ENCODE assay signal across 1 cellular context in the genomic region with DNA sequence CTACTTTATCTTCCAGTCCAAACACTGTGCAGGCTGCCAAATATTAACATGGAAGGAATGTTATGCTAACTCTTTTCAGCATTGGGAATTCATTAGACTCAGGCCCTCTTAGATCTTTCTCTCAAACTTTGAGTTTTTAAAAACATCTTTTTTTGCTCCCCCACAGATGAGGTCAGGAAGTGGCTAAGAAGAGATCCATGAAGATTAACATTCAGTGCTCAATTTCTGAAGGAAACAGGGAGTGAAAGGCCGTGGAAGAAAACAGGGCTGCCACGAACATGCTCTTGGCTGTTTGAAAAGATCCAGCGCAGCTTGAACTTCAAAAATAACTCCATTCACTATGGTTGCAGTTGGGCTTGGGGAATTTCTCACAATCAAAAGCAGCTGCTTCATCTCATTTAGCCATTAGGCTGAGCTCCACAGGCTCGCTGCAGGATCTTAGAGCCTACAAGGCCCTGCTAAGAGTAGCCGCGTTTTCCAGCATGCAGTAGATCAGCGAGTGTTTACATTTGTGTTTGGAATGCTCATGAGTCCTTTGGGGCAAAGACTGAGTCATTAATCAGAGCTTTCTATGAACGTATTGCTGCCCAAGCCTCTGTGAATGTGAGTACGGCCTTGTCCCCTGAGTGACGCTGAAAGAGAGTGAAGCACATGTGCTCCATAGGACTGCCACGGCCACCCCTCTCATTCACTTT.
TF ChIP-seq lines count a peak whose summit lies in the region.

No MANE protein-coding gene starts in this region.

TF ChIP-seq in HepG2, 621 proteins besides CTCF, POLR2A, EP300 and RAD21 (continued from another document and continues in another):
- TF ChIP-seq, protein P1, sequence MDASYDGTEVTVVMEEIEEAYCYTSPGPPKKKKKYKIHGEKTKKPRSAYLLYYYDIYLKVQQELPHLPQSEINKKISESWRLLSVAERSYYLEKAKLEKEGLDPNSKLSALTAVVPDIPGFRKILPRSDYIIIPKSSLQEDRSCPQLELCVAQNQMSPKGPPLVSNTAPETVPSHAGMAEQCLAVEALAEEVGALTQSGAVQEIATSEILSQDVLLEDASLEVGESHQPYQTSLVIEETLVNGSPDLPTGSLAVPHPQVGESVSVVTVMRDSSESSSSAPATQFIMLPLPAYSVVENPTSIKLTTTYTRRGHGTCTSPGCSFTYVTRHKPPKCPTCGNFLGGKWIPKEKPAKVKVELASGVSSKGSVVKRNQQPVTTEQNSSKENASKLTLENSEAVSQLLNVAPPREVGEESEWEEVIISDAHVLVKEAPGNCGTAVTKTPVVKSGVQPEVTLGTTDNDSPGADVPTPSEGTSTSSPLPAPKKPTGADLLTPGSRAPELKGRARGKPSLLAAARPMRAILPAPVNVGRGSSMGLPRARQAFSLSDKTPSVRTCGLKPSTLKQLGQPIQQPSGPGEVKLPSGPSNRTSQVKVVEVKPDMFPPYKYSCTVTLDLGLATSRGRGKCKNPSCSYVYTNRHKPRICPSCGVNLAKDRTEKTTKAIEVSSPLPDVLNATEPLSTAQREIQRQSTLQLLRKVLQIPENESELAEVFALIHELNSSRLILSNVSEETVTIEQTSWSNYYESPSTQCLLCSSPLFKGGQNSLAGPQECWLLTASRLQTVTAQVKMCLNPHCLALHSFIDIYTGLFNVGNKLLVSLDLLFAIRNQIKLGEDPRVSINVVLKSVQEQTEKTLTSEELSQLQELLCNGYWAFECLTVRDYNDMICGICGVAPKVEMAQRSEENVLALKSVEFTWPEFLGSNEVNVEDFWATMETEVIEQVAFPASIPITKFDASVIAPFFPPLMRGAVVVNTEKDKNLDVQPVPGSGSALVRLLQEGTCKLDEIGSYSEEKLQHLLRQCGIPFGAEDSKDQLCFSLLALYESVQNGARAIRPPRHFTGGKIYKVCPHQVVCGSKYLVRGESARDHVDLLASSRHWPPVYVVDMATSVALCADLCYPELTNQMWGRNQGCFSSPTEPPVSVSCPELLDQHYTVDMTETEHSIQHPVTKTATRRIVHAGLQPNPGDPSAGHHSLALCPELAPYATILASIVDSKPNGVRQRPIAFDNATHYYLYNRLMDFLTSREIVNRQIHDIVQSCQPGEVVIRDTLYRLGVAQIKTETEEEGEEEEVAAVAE (CRISPR knock-in tag; IDR thresholded peaks at IDR 0.05; ENCODE audit: borderline replicate concordance) = peak; percentile 41; the same call in 1 of the 2 replicates
- TF ChIP-seq MIER2 (CRISPR knock-in tag; IDR thresholded peaks at IDR 0.05) (peak; percentile 70; the same call in 1 of the 2 replicates), ZNF3 (CRISPR knock-in tag; IDR thresholded peaks at IDR 0.05) (peak; percentile 70; the same call in 1 of the 2 replicates), KDM4B (CRISPR knock-in tag; IDR thresholded peaks at IDR 0.05) (peak; percentile 81; the same call in 1 of the 2 replicates), ZFP37 (CRISPR knock-in tag; IDR thresholded peaks at IDR 0.05; ENCODE audit: borderline replicate concordance) (peak; percentile 82; the same call in 1 of the 2 replicates), KAT8 (CRISPR knock-in tag; IDR thresholded peaks at IDR 0.05) (peak; percentile 68; the same call in 1 of the 2 replicates), SRF (IDR thresholded peaks at IDR 0.05; ENCODE audit: low read depth, low read length) (0 out of 2 replicates have a peak, but pooled peaks have one; percentile 2), FOXP1 (IDR thresholded peaks at IDR 0.05) (no peak), FOXP1 (CRISPR knock-in tag; IDR thresholded peaks at IDR 0.05) (peak; percentile 61), ZNF749 (CRISPR knock-in tag; IDR thresholded peaks at IDR 0.05; ENCODE audit: borderline replicate concordance) (no peak), ZNF160 (CRISPR knock-in tag; IDR thresholded peaks at IDR 0.05) (peak; percentile 60; the same call in 1 of the 2 replicates), HOXA5 (CRISPR knock-in tag; IDR thresholded peaks at IDR 0.05) (peak; percentile 95), BCL6 (CRISPR knock-in tag; IDR thresholded peaks at IDR 0.05) (peak; percentile 99), BRCA1 (CRISPR knock-in tag; IDR thresholded peaks at IDR 0.05) (0 out of 2 replicates have a peak, but pooled peaks have one; percentile 57), ZNF570 (CRISPR knock-in tag; IDR thresholded peaks at IDR 0.05; ENCODE audit: borderline replicate concordance) (no peak), POLR2AphosphoS2 (IDR thresholded peaks at IDR 0.05; ENCODE audit: low read depth, low read length) (no peak), MED1 (CRISPR knock-in tag; IDR thresholded peaks at IDR 0.05) (peak; percentile 86), ZKSCAN8 (CRISPR knock-in tag; IDR thresholded peaks at IDR 0.05; ENCODE audit: borderline replicate concordance) (peak; percentile 79; the same call in 1 of the 2 replicates), SKI (IDR thresholded peaks at IDR 0.05; ENCODE audit: partially characterized antibody) (peak; percentile 17), REPIN1 (CRISPR knock-in tag; IDR thresholded peaks at IDR 0.05; ENCODE audit: borderline replicate concordance, low read depth) (0 out of 2 replicates have a peak, but pooled peaks have one; percentile 17), HES4 (CRISPR knock-in tag; IDR thresholded peaks at IDR 0.05; ENCODE audit: borderline replicate concordance) (no peak), ZBTB3 (CRISPR knock-in tag; IDR thresholded peaks at IDR 0.05; ENCODE audit: borderline replicate concordance, low read depth) (no peak), KLF6 (CRISPR knock-in tag; IDR thresholded peaks at IDR 0.05) (0 out of 2 replicates have a peak, but pooled peaks have one; percentile 31), TARDBP (CRISPR knock-in tag; IDR thresholded peaks at IDR 0.05) (0 out of 2 replicates have a peak, but pooled peaks have one; percentile 52), MEIS1 (CRISPR knock-in tag; IDR thresholded peaks at IDR 0.05; ENCODE audit: borderline replicate concordance) (no peak), NR1H2 (CRISPR knock-in tag; IDR thresholded peaks at IDR 0.05; ENCODE audit: borderline replicate concordance, low read depth) (no peak), MEIS2 (CRISPR knock-in tag; IDR thresholded peaks at IDR 0.05) (peak; percentile 88)
- TF ChIP-seq, protein P2, sequence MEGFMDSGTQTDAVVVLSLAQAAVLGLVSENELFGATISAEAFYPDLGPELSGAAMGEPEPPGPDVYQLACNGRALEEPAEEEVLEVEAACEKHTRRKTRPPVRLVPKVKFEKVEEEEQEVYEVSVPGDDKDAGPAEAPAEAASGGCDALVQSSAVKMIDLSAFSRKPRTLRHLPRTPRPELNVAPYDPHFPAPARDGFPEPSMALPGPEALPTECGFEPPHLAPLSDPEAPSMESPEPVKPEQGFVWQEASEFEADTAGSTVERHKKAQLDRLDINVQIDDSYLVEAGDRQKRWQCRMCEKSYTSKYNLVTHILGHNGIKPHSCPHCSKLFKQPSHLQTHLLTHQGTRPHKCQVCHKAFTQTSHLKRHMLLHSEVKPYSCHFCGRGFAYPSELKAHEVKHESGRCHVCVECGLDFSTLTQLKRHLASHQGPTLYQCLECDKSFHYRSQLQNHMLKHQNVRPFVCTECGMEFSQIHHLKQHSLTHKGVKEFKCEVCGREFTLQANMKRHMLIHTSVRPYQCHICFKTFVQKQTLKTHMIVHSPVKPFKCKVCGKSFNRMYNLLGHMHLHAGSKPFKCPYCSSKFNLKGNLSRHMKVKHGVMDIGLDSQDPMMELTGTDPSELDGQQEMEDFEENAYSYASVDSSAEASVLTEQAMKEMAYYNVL (CRISPR knock-in tag; IDR thresholded peaks at IDR 0.05; ENCODE audit: borderline replicate concordance) = 0 out of 2 replicates have a peak, but pooled peaks have one; percentile 1
- TF ChIP-seq, protein P3, sequence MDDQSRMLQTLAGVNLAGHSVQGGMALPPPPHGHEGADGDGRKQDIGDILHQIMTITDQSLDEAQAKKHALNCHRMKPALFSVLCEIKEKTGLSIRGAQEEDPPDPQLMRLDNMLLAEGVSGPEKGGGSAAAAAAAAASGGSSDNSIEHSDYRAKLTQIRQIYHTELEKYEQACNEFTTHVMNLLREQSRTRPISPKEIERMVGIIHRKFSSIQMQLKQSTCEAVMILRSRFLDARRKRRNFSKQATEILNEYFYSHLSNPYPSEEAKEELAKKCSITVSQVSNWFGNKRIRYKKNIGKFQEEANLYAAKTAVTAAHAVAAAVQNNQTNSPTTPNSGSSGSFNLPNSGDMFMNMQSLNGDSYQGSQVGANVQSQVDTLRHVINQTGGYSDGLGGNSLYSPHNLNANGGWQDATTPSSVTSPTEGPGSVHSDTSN (CRISPR knock-in tag; IDR thresholded peaks at IDR 0.05; ENCODE audit: borderline replicate concordance) = no peak
- TF ChIP-seq, protein P4, sequence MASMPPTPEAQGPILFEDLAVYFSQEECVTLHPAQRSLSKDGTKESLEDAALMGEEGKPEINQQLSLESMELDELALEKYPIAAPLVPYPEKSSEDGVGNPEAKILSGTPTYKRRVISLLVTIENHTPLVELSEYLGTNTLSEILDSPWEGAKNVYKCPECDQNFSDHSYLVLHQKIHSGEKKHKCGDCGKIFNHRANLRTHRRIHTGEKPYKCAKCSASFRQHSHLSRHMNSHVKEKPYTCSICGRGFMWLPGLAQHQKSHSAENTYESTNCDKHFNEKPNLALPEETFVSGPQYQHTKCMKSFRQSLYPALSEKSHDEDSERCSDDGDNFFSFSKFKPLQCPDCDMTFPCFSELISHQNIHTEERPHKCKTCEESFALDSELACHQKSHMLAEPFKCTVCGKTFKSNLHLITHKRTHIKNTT (CRISPR knock-in tag; IDR thresholded peaks at IDR 0.05) = no peak
- TF ChIP-seq, protein P5, sequence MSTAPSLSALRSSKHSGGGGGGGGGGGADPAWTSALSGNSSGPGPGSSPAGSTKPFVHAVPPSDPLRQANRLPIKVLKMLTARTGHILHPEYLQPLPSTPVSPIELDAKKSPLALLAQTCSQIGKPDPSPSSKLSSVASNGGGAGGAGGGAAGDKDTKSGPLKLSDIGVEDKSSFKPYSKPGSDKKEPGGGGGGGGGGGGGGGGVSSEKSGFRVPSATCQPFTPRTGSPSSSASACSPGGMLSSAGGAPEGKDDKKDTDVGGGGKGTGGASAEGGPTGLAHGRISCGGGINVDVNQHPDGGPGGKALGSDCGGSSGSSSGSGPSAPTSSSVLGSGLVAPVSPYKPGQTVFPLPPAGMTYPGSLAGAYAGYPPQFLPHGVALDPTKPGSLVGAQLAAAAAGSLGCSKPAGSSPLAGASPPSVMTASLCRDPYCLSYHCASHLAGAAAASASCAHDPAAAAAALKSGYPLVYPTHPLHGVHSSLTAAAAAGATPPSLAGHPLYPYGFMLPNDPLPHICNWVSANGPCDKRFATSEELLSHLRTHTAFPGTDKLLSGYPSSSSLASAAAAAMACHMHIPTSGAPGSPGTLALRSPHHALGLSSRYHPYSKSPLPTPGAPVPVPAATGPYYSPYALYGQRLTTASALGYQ (CRISPR knock-in tag; IDR thresholded peaks at IDR 0.05) = peak; percentile 74; the same call in 1 of the 2 replicates
- TF ChIP-seq, protein P6, sequence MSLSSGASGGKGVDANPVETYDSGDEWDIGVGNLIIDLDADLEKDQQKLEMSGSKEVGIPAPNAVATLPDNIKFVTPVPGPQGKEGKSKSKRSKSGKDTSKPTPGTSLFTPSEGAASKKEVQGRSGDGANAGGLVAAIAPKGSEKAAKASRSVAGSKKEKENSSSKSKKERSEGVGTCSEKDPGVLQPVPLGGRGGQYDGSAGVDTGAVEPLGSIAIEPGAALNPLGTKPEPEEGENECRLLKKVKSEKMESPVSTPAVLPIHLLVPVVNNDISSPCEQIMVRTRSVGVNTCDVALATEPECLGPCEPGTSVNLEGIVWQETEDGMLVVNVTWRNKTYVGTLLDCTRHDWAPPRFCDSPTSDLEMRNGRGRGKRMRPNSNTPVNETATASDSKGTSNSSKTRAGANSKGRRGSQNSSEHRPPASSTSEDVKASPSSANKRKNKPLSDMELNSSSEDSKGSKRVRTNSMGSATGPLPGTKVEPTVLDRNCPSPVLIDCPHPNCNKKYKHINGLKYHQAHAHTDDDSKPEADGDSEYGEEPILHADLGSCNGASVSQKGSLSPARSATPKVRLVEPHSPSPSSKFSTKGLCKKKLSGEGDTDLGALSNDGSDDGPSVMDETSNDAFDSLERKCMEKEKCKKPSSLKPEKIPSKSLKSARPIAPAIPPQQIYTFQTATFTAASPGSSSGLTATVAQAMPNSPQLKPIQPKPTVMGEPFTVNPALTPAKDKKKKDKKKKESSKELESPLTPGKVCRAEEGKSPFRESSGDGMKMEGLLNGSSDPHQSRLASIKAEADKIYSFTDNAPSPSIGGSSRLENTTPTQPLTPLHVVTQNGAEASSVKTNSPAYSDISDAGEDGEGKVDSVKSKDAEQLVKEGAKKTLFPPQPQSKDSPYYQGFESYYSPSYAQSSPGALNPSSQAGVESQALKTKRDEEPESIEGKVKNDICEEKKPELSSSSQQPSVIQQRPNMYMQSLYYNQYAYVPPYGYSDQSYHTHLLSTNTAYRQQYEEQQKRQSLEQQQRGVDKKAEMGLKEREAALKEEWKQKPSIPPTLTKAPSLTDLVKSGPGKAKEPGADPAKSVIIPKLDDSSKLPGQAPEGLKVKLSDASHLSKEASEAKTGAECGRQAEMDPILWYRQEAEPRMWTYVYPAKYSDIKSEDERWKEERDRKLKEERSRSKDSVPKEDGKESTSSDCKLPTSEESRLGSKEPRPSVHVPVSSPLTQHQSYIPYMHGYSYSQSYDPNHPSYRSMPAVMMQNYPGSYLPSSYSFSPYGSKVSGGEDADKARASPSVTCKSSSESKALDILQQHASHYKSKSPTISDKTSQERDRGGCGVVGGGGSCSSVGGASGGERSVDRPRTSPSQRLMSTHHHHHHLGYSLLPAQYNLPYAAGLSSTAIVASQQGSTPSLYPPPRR (CRISPR knock-in tag; IDR thresholded peaks at IDR 0.05; ENCODE audit: borderline replicate concordance) = peak; percentile 24; the same call in 1 of the 2 replicates
- TF ChIP-seq, protein P7, sequence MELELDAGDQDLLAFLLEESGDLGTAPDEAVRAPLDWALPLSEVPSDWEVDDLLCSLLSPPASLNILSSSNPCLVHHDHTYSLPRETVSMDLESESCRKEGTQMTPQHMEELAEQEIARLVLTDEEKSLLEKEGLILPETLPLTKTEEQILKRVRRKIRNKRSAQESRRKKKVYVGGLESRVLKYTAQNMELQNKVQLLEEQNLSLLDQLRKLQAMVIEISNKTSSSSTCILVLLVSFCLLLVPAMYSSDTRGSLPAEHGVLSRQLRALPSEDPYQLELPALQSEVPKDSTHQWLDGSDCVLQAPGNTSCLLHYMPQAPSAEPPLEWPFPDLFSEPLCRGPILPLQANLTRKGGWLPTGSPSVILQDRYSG (CRISPR knock-in tag; IDR thresholded peaks at IDR 0.05) = peak; percentile 76; the same call in 1 of the 2 replicates
- TF ChIP-seq, protein P8, sequence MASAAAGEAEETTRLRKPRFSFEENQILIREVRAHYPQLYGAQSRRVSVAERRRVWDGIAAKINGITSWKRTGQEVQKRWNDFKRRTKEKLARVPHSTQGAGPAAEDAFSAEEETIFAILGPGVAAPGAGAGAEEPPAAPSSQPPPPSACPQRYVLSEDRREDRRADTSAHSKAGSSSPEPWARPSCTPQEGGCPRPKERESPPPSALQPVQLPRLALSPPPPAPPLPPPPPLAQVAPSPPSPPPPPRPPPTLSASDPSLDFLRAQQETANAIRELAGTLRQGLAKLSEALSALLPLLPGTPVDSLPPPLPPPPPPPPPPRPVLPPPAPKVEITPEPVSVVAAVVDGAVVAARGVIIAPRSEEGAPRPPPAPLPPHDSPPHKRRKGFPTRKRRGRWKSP (CRISPR knock-in tag; IDR thresholded peaks at IDR 0.05) = 0 out of 2 replicates have a peak, but pooled peaks have one; percentile 22
- TF ChIP-seq, protein P9, sequence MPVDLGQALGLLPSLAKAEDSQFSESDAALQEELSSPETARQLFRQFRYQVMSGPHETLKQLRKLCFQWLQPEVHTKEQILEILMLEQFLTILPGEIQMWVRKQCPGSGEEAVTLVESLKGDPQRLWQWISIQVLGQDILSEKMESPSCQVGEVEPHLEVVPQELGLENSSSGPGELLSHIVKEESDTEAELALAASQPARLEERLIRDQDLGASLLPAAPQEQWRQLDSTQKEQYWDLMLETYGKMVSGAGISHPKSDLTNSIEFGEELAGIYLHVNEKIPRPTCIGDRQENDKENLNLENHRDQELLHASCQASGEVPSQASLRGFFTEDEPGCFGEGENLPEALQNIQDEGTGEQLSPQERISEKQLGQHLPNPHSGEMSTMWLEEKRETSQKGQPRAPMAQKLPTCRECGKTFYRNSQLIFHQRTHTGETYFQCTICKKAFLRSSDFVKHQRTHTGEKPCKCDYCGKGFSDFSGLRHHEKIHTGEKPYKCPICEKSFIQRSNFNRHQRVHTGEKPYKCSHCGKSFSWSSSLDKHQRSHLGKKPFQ (CRISPR knock-in tag; IDR thresholded peaks at IDR 0.05; ENCODE audit: insufficient replicate concordance) = peak; percentile 68
